ENCODE assay signal across 1 cellular context in the genomic region with DNA sequence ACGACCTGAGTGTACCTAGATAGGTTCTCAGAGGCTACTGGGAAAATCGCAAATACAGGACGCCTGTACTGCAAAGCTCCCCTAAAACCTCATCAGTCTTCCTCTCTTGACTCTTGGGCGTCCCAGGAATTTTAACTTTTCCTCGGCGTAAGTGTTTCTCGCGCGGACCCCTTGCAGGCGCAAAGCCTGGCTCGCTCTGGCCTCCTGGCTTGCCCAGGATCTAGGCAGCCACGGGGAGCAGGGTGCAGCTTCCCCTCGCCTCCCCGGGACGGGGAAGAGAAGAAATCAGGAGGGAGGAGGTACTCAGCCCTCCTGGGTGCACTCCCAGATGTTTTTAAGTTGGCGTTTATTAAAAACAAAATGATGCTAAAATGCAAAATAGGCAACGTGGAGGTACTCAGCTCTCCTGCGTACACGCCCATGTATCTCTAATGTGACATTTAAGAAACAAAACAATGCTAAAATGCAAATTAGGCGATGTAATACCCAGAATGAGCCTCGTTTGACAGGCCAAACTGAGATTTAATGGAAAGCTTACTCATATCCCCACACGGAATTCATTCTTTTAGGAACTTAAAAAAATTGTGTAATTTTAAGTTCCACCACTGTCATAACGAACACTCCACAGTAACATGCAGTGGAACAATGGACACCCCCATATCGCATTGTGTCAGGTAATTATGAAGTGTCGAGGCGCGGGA.
TF ChIP-seq lines count a peak whose summit lies in the region.

No MANE protein-coding gene starts in this region.

TF ChIP-seq in H1, 55 proteins besides CTCF, POLR2A, EP300 and RAD21:
- TF ChIP-seq MAFK (IDR thresholded peaks at IDR 0.05; ENCODE audit: low read depth, low read length) (no peak), EZH2 (IDR thresholded peaks at IDR 0.05; ENCODE audit: low read depth, low read length, severe bottlenecking) (peak; percentile 44), HDAC6 (IDR thresholded peaks at IDR 0.05; ENCODE audit: low read depth, low read length) (no peak), CEBPB (IDR thresholded peaks at IDR 0.05; ENCODE audit: low read depth, low read length) (no peak), TBP (IDR thresholded peaks at IDR 0.05; ENCODE audit: low read depth, low read length) (no peak), SAP30 (IDR thresholded peaks at IDR 0.05; ENCODE audit: insufficient read depth, insufficient replicate concordance, low read length) (peak; percentile 77), CHD1 (IDR thresholded peaks at IDR 0.05; ENCODE audit: low read depth, low read length) (no peak), SUZ12 (IDR thresholded peaks at IDR 0.05; ENCODE audit: low read length) (no peak), SIRT6 (IDR thresholded peaks at IDR 0.05; ENCODE audit: low read length) (no peak), CBX8 (IDR thresholded peaks at IDR 0.05; ENCODE audit: borderline replicate concordance, low read depth, low read length) (no peak), POU5F1 (IDR thresholded peaks at IDR 0.05; ENCODE audit: low read depth, low read length) (no peak), SIN3A (conservative IDR thresholded peaks at IDR 0.05 in 1 of 2, IDR thresholded peaks at IDR 0.05 in 1 of 2; ENCODE audit: low read depth in 1 of 2, low read length in 2 of 2) (peak in 1 of 2 experiments; percentile 58; a peak in 1 of 4 replicates), HDAC2 (IDR thresholded peaks at IDR 0.05; ENCODE audit: borderline replicate concordance in 1 of 2, low read depth in 2 of 2, low read length in 2 of 2) (0 out of 4 replicates have a peak, but pooled peaks of 1 of the 2 experiments have one; percentile 1), TEAD4 (IDR thresholded peaks at IDR 0.05; ENCODE audit: low read depth, low read length) (no peak), BACH1 (IDR thresholded peaks at IDR 0.05; ENCODE audit: low read length) (peak; percentile 1; the same call in 1 of the 2 replicates), RNF2 (IDR thresholded peaks at IDR 0.05; ENCODE audit: borderline replicate concordance, low read depth, low read length, missing control alignments, poor library complexity, severe bottlenecking) (peak; percentile 66)
- TF ChIP-seq, protein P1, sequence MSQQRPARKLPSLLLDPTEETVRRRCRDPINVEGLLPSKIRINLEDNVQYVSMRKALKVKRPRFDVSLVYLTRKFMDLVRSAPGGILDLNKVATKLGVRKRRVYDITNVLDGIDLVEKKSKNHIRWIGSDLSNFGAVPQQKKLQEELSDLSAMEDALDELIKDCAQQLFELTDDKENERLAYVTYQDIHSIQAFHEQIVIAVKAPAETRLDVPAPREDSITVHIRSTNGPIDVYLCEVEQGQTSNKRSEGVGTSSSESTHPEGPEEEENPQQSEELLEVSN (IDR thresholded peaks at IDR 0.05): no peak
